1 cellular context compared by ENCODE assay signal in genomic region chrX:24027086-24027485, GRCh38.
TF ChIP-seq lines count a peak whose summit lies in the region.

Gene KLHL15, minus strand, starts transcription at chrX:24027186. Its CDS starts 20,493 bp downstream, at chrX:24006693.

TF ChIP-seq in GM12878, 131 proteins besides CTCF, POLR2A, EP300 and RAD21 (continued from another document):
- TF ChIP-seq ATF3 (IDR thresholded peaks at IDR 0.05; ENCODE audit: borderline replicate concordance, extremely low read depth, low read depth, low read length) (no peak), MYB (IDR thresholded peaks at IDR 0.05; ENCODE audit: borderline replicate concordance, low read depth, low read length) (no peak), ZNF592 (IDR thresholded peaks at IDR 0.05) (no peak), YY1 (IDR thresholded peaks at IDR 0.05; ENCODE audit: low read depth, low read length) (no peak), FOXK2 (IDR thresholded peaks at IDR 0.05) (no peak), HSF1 (IDR thresholded peaks at IDR 0.05; ENCODE audit: low read depth, low read length) (no peak), ZBTB11 (CRISPR knock-in tag; IDR thresholded peaks at IDR 0.05) (no peak), POLR2AphosphoS2 (IDR thresholded peaks at IDR 0.05; ENCODE audit: low read depth, low read length) (no peak), MTA2 (IDR thresholded peaks at IDR 0.05; ENCODE audit: low read depth) (no peak)
